Comparison of ENCODE assay signal across 44 cellular contexts in the genomic region with DNA sequence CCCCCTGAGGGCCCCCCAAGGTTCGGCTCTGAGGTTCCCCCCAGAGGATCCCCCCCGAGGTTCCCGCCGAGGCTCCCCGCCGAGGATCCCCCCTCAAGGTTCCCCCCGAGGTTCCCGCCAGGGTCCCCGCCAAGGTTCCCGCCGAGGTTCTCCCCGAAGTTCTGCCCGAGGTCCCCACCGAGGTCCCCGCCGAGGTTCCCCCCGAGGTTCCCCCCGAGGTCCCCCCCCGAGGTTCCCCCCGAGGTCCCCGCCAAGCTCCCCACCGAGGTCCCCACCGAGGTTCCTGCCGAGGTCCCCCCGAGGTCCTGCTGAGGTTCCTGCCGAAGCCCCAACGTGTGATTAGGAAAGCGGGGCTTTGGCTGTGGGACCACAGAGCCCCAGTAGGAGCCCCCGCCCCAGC. TPM values are rescaled to one million over a fixed set of nuclear protein-coding genes. Genes with fewer than 3 reads are reported as not detected.
"Had no signal": no experiment of that assay in that cellular context is flagged by ENCODE, and none has a peak within 500 bp of the region (broad histone marks: within the 10 kb centered on the region; RNA-seq: fewer than 3 reads in every experiment).

No MANE protein-coding gene starts in this region.

- H3K4me3 ChIP-seq: adrenal gland, ascending aorta, body of pancreas, breast epithelium, cardiac muscle cell had no signal

- ATAC-seq: activated naive CD4-positive, alpha-beta T cell treated with anti-CD3 and anti-CD28 coated beads, Interleukin-2, amount 50 U/mL, for 72 hours; activated naive CD8-positive, alpha-beta T cell treated with anti-CD3 and anti-CD28 coated beads, Interleukin-2, amount 50 U/mL, for 24 hours; activated T-cell treated with anti-CD3 and anti-CD28 coated beads, Interleukin-2, amount 50 U/mL, for 4 hours; activated T-cell treated with anti-CD3 and anti-CD28 coated beads, Interleukin-2, amount 50 U/mL, for 72 hours; activated T-helper 17 cell treated with anti-CD3 and anti-CD28 coated beads, Interleukin-2, amount 50 U/mL, for 72 hours; body of pancreas had no signal

- H3K27ac Mint-ChIP-seq: activated naive CD4-positive, alpha-beta T cell treated with anti-CD3 and anti-CD28 coated beads for 36 hours; activated naive CD4-positive, alpha-beta T cell treated with anti-CD3 and anti-CD28 coated beads, Interleukin-2, amount 10 ng/mL, durations not matched to agents 7 days and 5 days; activated naive CD4-positive, alpha-beta T cell treated with anti-CD3 and anti-CD28 coated beads, Interleukin-2, amount 50 U/mL, for 24 hours; activated naive CD4-positive, alpha-beta T cell treated with anti-CD3 and anti-CD28 coated beads, Interleukin-2, amount 50 U/mL, for 72 hours; activated naive CD8-positive, alpha-beta T cell; activated naive CD8-positive, alpha-beta T cell treated with anti-CD3 and anti-CD28 coated beads for 36 hours; activated naive CD8-positive, alpha-beta T cell treated with anti-CD3 and anti-CD28 coated beads, Interleukin-2, amount 10 ng/mL, durations not matched to agents 7 days and 5 days; activated naive CD8-positive, alpha-beta T cell treated with anti-CD3 and anti-CD28 coated beads, Interleukin-2, amount 50 U/mL, for 24 hours; activated T-cell treated with anti-CD3 and anti-CD28 coated beads, Interleukin-2, amount 50 U/mL, for 24 hours; activated T-cell treated with anti-CD3 and anti-CD28 coated beads, Interleukin-2, amount 50 U/mL, for 72 hours; activated T-helper 1 cell treated with anti-CD3 and anti-CD28 coated beads, Interleukin-12 subunit alpha, Interleukin-12 subunit beta, Interleukin-2, Interleukin-4 antibody, amounts not matched to agents 30 ng/mL and 10 ng/mL and 1 ng/mL, durations not matched to agents 14 hours and 24 hours and 36 hours; activated T-helper 17 cell treated with anti-CD3 and anti-CD28 coated beads, Interleukin-2, amount 50 U/mL, for 72 hours; activated T-helper 2 cell treated with anti-CD3 and anti-CD28 coated beads, Interferon-gamma antibody, Interleukin-2, Interleukin-4, amounts not matched to agents 10 μg/mL and 5 μg/mL and 100 μg/mL, durations not matched to agents 14 hours and 24 hours and 36 hours; brain had no signal

- H3K9me3 Mint-ChIP-seq: activated naive CD4-positive, alpha-beta T cell treated with anti-CD3 and anti-CD28 coated beads for 36 hours; activated naive CD4-positive, alpha-beta T cell treated with anti-CD3 and anti-CD28 coated beads, Interleukin-2, amount 50 U/mL, for 24 hours; activated naive CD8-positive, alpha-beta T cell treated with anti-CD3 and anti-CD28 coated beads for 36 hours; activated naive CD8-positive, alpha-beta T cell treated with anti-CD3 and anti-CD28 coated beads, Interleukin-2, amount 10 ng/mL, durations not matched to agents 7 days and 5 days; activated naive CD8-positive, alpha-beta T cell treated with anti-CD3 and anti-CD28 coated beads, Interleukin-2, amount 50 U/mL, for 24 hours; activated T-cell treated with anti-CD3 and anti-CD28 coated beads, Interleukin-2, amount 50 U/mL, for 24 hours; activated T-cell treated with anti-CD3 and anti-CD28 coated beads, Interleukin-2, amount 50 U/mL, for 4 hours; activated T-cell treated with anti-CD3 and anti-CD28 coated beads, Interleukin-2, amount 50 U/mL, for 72 hours; activated T-helper 1 cell treated with anti-CD3 and anti-CD28 coated beads, Interleukin-12 subunit alpha, Interleukin-12 subunit beta, Interleukin-2, Interleukin-4 antibody, amounts not matched to agents 30 ng/mL and 10 ng/mL and 1 ng/mL, durations not matched to agents 14 hours and 24 hours and 36 hours; activated T-helper 17 cell treated with anti-CD3 and anti-CD28 coated beads, Interleukin-2, amount 50 U/mL, for 72 hours; activated T-helper 2 cell treated with anti-CD3 and anti-CD28 coated beads, Interferon-gamma antibody, Interleukin-2, Interleukin-4, amounts not matched to agents 10 μg/mL and 5 μg/mL and 100 μg/mL, durations not matched to agents 14 hours and 24 hours and 36 hours; central memory CD8-positive, alpha-beta T cell had no signal

- H3K4me1 Mint-ChIP-seq: activated naive CD4-positive, alpha-beta T cell treated with anti-CD3 and anti-CD28 coated beads, Interleukin-2, amount 10 ng/mL, durations not matched to agents 7 days and 5 days; activated naive CD4-positive, alpha-beta T cell treated with anti-CD3 and anti-CD28 coated beads, Interleukin-2, amount 50 U/mL, for 24 hours; activated naive CD8-positive, alpha-beta T cell treated with anti-CD3 and anti-CD28 coated beads for 36 hours; activated naive CD8-positive, alpha-beta T cell treated with anti-CD3 and anti-CD28 coated beads, Interleukin-2, amount 10 ng/mL, durations not matched to agents 7 days and 5 days; activated naive CD8-positive, alpha-beta T cell treated with anti-CD3 and anti-CD28 coated beads, Interleukin-2, amount 50 U/mL, for 24 hours; activated T-helper 17 cell treated with anti-CD3 and anti-CD28 coated beads, Interleukin-2, amount 50 U/mL, for 72 hours; central memory CD8-positive, alpha-beta T cell had no signal

- H3K9me3 ChIP-seq: adrenal gland, ascending aorta had no signal

- H3K4me1 ChIP-seq: adrenal gland, ascending aorta, body of pancreas, breast epithelium had no signal

- H3K36me3 Mint-ChIP-seq: activated naive CD4-positive, alpha-beta T cell treated with anti-CD3 and anti-CD28 coated beads, Interleukin-2, amount 10 ng/mL, durations not matched to agents 7 days and 5 days; activated naive CD4-positive, alpha-beta T cell treated with anti-CD3 and anti-CD28 coated beads, Interleukin-2, amount 50 U/mL, for 24 hours; activated naive CD4-positive, alpha-beta T cell treated with anti-CD3 and anti-CD28 coated beads, Interleukin-2, amount 50 U/mL, for 72 hours; activated naive CD8-positive, alpha-beta T cell; activated naive CD8-positive, alpha-beta T cell treated with anti-CD3 and anti-CD28 coated beads for 36 hours; activated naive CD8-positive, alpha-beta T cell treated with anti-CD3 and anti-CD28 coated beads, Interleukin-2, amount 10 ng/mL, durations not matched to agents 7 days and 5 days had no signal

- DNase-seq: activated effector memory CD4-positive, alpha-beta T cell treated with anti-CD3 and anti-CD28 coated beads, Interleukin-2, amount 50 U/mL, for 16 hours; activated effector memory CD4-positive, alpha-beta T cell treated with Interleukin-2 at 50 U/mL for 16 hours; activated gamma-delta T cell; activated gamma-delta T cell treated with Interleukin-2 at 50 U/mL for 16 hours; activated naive CD4-positive, alpha-beta T cell; activated naive CD4-positive, alpha-beta T cell treated with anti-CD3 and anti-CD28 coated beads for 36 hours; activated naive CD4-positive, alpha-beta T cell treated with anti-CD3 and anti-CD28 coated beads, Interleukin-2, amount 10 ng/mL, durations not matched to agents 7 days and 5 days; activated naive CD4-positive, alpha-beta T cell treated with anti-CD3 and anti-CD28 coated beads, Interleukin-2, amount 50 U/mL, for 16 hours; activated naive CD4-positive, alpha-beta T cell treated with Interleukin-2 at 50 U/mL for 16 hours; activated naive CD8-positive, alpha-beta T cell treated with anti-CD3 and anti-CD28 coated beads for 36 hours; activated naive CD8-positive, alpha-beta T cell treated with anti-CD3 and anti-CD28 coated beads, Interleukin-2, amount 10 ng/mL, durations not matched to agents 7 days and 5 days; activated naive CD8-positive, alpha-beta T cell treated with anti-CD3 and anti-CD28 coated beads, Interleukin-2, amount 50 U/mL, for 24 hours; activated T-cell treated with anti-CD3 and anti-CD28 coated beads, Interleukin-2, amount 50 U/mL, for 1 hour; activated T-cell treated with anti-CD3 and anti-CD28 coated beads, Interleukin-2, amount 50 U/mL, for 24 hours; activated T-cell treated with anti-CD3 and anti-CD28 coated beads, Interleukin-2, amount 50 U/mL, for 4 hours; activated T-cell treated with anti-CD3 and anti-CD28 coated beads, Interleukin-2, amount 50 U/mL, for 48 hours; activated T-cell treated with anti-CD3 and anti-CD28 coated beads, Interleukin-2, amount 50 U/mL, for 72 hours; adrenal gland; amniotic stem cell; amygdala; anterior cingulate cortex; aorta; body of pancreas; brain microvascular endothelial cell; caudate nucleus; central memory CD4-positive, alpha-beta T cell; cerebellar nuclear complex had no signal

- H3K27me3 Mint-ChIP-seq: activated naive CD4-positive, alpha-beta T cell treated with anti-CD3 and anti-CD28 coated beads, Interleukin-2, amount 50 U/mL, for 24 hours; activated naive CD8-positive, alpha-beta T cell treated with anti-CD3 and anti-CD28 coated beads for 36 hours; activated naive CD8-positive, alpha-beta T cell treated with anti-CD3 and anti-CD28 coated beads, Interleukin-2, amount 50 U/mL, for 24 hours; activated T-helper 17 cell treated with anti-CD3 and anti-CD28 coated beads, Interleukin-2, amount 50 U/mL, for 72 hours; brain had no signal

- H3K27me3 ChIP-seq: ascending aorta, body of pancreas, cardiac muscle cell had no signal

- H3K27ac ChIP-seq: adrenal gland, ascending aorta, body of pancreas, brain microvascular endothelial cell, breast epithelium, cardiac muscle cell had no signal

- H3K36me3 ChIP-seq: adrenal gland, ascending aorta, brain microvascular endothelial cell, breast epithelium, cardiac muscle cell had no signal

- H3K4me3 Mint-ChIP-seq: activated naive CD4-positive, alpha-beta T cell treated with anti-CD3 and anti-CD28 coated beads for 36 hours; activated naive CD4-positive, alpha-beta T cell treated with anti-CD3 and anti-CD28 coated beads, Interleukin-2, amount 10 ng/mL, durations not matched to agents 7 days and 5 days; activated naive CD4-positive, alpha-beta T cell treated with anti-CD3 and anti-CD28 coated beads, Interleukin-2, amount 50 U/mL, for 24 hours; activated naive CD8-positive, alpha-beta T cell; activated naive CD8-positive, alpha-beta T cell treated with anti-CD3 and anti-CD28 coated beads for 36 hours; activated naive CD8-positive, alpha-beta T cell treated with anti-CD3 and anti-CD28 coated beads, Interleukin-2, amount 10 ng/mL, durations not matched to agents 7 days and 5 days; activated naive CD8-positive, alpha-beta T cell treated with anti-CD3 and anti-CD28 coated beads, Interleukin-2, amount 50 U/mL, for 24 hours; activated T-cell treated with anti-CD3 and anti-CD28 coated beads, Interleukin-2, amount 50 U/mL, for 24 hours; activated T-cell treated with anti-CD3 and anti-CD28 coated beads, Interleukin-2, amount 50 U/mL, for 4 hours; activated T-cell treated with anti-CD3 and anti-CD28 coated beads, Interleukin-2, amount 50 U/mL, for 72 hours; activated T-helper 1 cell treated with anti-CD3 and anti-CD28 coated beads, Interleukin-12 subunit alpha, Interleukin-12 subunit beta, Interleukin-2, Interleukin-4 antibody, amounts not matched to agents 30 ng/mL and 10 ng/mL and 1 ng/mL, durations not matched to agents 14 hours and 24 hours and 36 hours; activated T-helper 17 cell treated with anti-CD3 and anti-CD28 coated beads, Interleukin-2, amount 50 U/mL, for 72 hours; brain; central memory CD8-positive, alpha-beta T cell had no signal

RNA-seq across cellular contexts. Expression of gene SSTR5, which starts 32.2 kb away (rescaled TPM):
- total RNA-seq: activated naive CD4-positive, alpha-beta T cell treated with anti-CD3 and anti-CD28 coated beads for 36 hours; activated naive CD4-positive, alpha-beta T cell treated with anti-CD3 and anti-CD28 coated beads, Interleukin-2, amount 50 U/mL, for 72 hours; activated naive CD8-positive, alpha-beta T cell treated with anti-CD3 and anti-CD28 coated beads for 36 hours; activated naive CD8-positive, alpha-beta T cell treated with anti-CD3 and anti-CD28 coated beads, Interleukin-2, amount 10 ng/mL, durations not matched to agents 7 days and 5 days; activated T-cell treated with anti-CD3 and anti-CD28 coated beads, Interleukin-2, amount 50 U/mL, for 4 hours; activated T-cell treated with anti-CD3 and anti-CD28 coated beads, Interleukin-2, amount 50 U/mL, for 72 hours; activated T-helper 1 cell treated with anti-CD3 and anti-CD28 coated beads, Interleukin-12 subunit alpha, Interleukin-12 subunit beta, Interleukin-2, Interleukin-4 antibody, amounts not matched to agents 30 ng/mL and 10 ng/mL and 1 ng/mL, durations not matched to agents 14 hours and 24 hours and 36 hours; activated T-helper 17 cell treated with anti-CD3 and anti-CD28 coated beads, Interleukin-2, amount 50 U/mL, for 72 hours; activated T-helper 2 cell treated with anti-CD3 and anti-CD28 coated beads, Interferon-gamma antibody, Interleukin-2, Interleukin-4, amounts not matched to agents 10 μg/mL and 5 μg/mL and 100 μg/mL, durations not matched to agents 14 hours and 24 hours and 36 hours; ascending aorta; astrocyte; breast epithelium; bronchial epithelial cell; cardiac muscle cell; cerebellum; chondrocyte had no signal
- polyA plus RNA-seq: cardiac muscle cell had no signal

RNA-seq across cellular contexts. Expression of gene C1QTNF8, which starts 55.7 kb away (rescaled TPM):
- total RNA-seq: activated naive CD4-positive, alpha-beta T cell treated with anti-CD3 and anti-CD28 coated beads for 36 hours; activated naive CD4-positive, alpha-beta T cell treated with anti-CD3 and anti-CD28 coated beads, Interleukin-2, amount 50 U/mL, for 72 hours; activated naive CD8-positive, alpha-beta T cell treated with anti-CD3 and anti-CD28 coated beads for 36 hours; activated naive CD8-positive, alpha-beta T cell treated with anti-CD3 and anti-CD28 coated beads, Interleukin-2, amount 10 ng/mL, durations not matched to agents 7 days and 5 days; activated T-cell treated with anti-CD3 and anti-CD28 coated beads, Interleukin-2, amount 50 U/mL, for 4 hours; activated T-cell treated with anti-CD3 and anti-CD28 coated beads, Interleukin-2, amount 50 U/mL, for 72 hours; activated T-helper 1 cell treated with anti-CD3 and anti-CD28 coated beads, Interleukin-12 subunit alpha, Interleukin-12 subunit beta, Interleukin-2, Interleukin-4 antibody, amounts not matched to agents 30 ng/mL and 10 ng/mL and 1 ng/mL, durations not matched to agents 14 hours and 24 hours and 36 hours; activated T-helper 17 cell treated with anti-CD3 and anti-CD28 coated beads, Interleukin-2, amount 50 U/mL, for 72 hours; activated T-helper 2 cell treated with anti-CD3 and anti-CD28 coated beads, Interferon-gamma antibody, Interleukin-2, Interleukin-4, amounts not matched to agents 10 μg/mL and 5 μg/mL and 100 μg/mL, durations not matched to agents 14 hours and 24 hours and 36 hours; ascending aorta; astrocyte; body of pancreas; breast epithelium; bronchial epithelial cell; cardiac septum; cerebellum; chondrocyte had no signal
- polyA plus RNA-seq: adipose tissue, cardiac muscle cell had no signal
